1 cellular context compared by ENCODE assay signal in genomic region chr7:50821457-50821977, GRCh38.
A peak's percentile ranks its signal among the peaks of the same experiment; 100 is the strongest.
TF ChIP-seq lines count a peak whose summit lies in the region.

No MANE protein-coding gene starts in this region.

TF ChIP-seq in K562, 482 proteins besides CTCF, POLR2A, EP300 and RAD21 (continued from another document):
- TF ChIP-seq ZBTB5 (IDR thresholded peaks at IDR 0.05) (no peak), MAFG (tag; conservative IDR thresholded peaks at IDR 0.05) (peak; percentile 71), GATAD2A (IDR thresholded peaks at IDR 0.05) (no peak), ZNF584 (CRISPR knock-in tag; IDR thresholded peaks at IDR 0.05; ENCODE audit: low read depth) (no peak)
